2 cellular contexts compared by ENCODE assay signal in the genomic region with DNA sequence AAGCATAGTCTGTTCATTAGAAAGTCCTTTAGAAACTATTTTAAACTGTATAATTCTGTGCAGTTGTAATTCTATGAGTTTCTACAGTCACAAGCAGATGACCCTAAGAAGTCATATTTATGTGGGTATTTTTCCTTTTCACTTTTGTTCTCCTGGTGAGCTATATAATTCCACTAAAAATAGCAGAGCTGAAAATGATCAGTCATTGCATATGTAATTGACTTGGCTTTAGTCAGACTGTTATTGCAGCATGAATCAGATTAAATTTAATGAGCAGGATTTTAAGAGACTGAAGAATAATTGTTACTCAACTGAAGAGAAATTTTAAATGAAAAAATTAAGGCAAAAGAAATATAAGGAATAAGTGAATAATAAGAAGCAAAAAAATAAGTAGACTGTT.
TF ChIP-seq lines count a peak whose summit lies in the region.

No MANE protein-coding gene starts in this region.

TF ChIP-seq in SK-N-SH treated with all-trans-retinoic acid at 6 μM for 48 hours, 23 proteins besides CTCF, POLR2A, EP300 and RAD21 (continued from another document):
- TF ChIP-seq, protein P1, sequence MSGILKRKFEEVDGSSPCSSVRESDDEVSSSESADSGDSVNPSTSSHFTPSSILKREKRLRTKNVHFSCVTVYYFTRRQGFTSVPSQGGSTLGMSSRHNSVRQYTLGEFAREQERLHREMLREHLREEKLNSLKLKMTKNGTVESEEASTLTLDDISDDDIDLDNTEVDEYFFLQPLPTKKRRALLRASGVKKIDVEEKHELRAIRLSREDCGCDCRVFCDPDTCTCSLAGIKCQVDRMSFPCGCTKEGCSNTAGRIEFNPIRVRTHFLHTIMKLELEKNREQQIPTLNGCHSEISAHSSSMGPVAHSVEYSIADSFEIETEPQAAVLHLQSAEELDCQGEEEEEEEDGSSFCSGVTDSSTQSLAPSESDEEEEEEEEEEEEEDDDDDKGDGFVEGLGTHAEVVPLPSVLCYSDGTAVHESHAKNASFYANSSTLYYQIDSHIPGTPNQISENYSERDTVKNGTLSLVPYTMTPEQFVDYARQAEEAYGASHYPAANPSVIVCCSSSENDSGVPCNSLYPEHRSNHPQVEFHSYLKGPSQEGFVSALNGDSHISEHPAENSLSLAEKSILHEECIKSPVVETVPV (CRISPR knock-in tag; IDR thresholded peaks at IDR 0.05), result no peak
- TF ChIP-seq ARNTL (CRISPR knock-in tag; IDR thresholded peaks at IDR 0.05; ENCODE audit: borderline replicate concordance, low read depth) (no peak), ISL1 (CRISPR knock-in tag; IDR thresholded peaks at IDR 0.05) (peak; percentile 41)

TF ChIP-seq in SK-N-SH, 30 proteins besides CTCF, POLR2A, EP300 and RAD21 (continued from another document):
- TF ChIP-seq ZBTB33 (IDR thresholded peaks at IDR 0.05; ENCODE audit: borderline replicate concordance, low read depth), result no peak
- TF ChIP-seq FOXJ3 (CRISPR knock-in tag; IDR thresholded peaks at IDR 0.05), result no peak
- no peak for TF ChIP-seq NFIC (IDR thresholded peaks at IDR 0.05; ENCODE audit: borderline replicate concordance)
- no peak for TF ChIP-seq RXRA (IDR thresholded peaks at IDR 0.05; ENCODE audit: borderline replicate concordance, low read depth)
- TF ChIP-seq, protein P2, sequence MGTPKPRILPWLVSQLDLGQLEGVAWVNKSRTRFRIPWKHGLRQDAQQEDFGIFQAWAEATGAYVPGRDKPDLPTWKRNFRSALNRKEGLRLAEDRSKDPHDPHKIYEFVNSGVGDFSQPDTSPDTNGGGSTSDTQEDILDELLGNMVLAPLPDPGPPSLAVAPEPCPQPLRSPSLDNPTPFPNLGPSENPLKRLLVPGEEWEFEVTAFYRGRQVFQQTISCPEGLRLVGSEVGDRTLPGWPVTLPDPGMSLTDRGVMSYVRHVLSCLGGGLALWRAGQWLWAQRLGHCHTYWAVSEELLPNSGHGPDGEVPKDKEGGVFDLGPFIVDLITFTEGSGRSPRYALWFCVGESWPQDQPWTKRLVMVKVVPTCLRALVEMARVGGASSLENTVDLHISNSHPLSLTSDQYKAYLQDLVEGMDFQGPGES (IDR thresholded peaks at IDR 0.05; ENCODE audit: low read depth, low read length), result no peak
- TF ChIP-seq TCF12 (IDR thresholded peaks at IDR 0.05), result no peak
- no peak for TF ChIP-seq USF1 (IDR thresholded peaks at IDR 0.05; ENCODE audit: borderline replicate concordance, low read depth)
- TF ChIP-seq JUND (IDR thresholded peaks at IDR 0.05), result no peak
- no peak for TF ChIP-seq NRF1 (IDR thresholded peaks at IDR 0.05; ENCODE audit: low read depth, low read length)
- no peak for TF ChIP-seq GABPA (IDR thresholded peaks at IDR 0.05; ENCODE audit: low read depth)
- TF ChIP-seq, protein P3, sequence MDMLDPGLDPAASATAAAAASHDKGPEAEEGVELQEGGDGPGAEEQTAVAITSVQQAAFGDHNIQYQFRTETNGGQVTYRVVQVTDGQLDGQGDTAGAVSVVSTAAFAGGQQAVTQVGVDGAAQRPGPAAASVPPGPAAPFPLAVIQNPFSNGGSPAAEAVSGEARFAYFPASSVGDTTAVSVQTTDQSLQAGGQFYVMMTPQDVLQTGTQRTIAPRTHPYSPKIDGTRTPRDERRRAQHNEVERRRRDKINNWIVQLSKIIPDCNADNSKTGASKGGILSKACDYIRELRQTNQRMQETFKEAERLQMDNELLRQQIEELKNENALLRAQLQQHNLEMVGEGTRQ (IDR thresholded peaks at IDR 0.05; ENCODE audit: borderline replicate concordance, low read depth, low read length), result no peak
TF ChIP-seq in SK-N-SH: peak in this region for 0.
